8 cellular contexts compared by ENCODE assay signal in genomic region chr12:95548539-95549391, GRCh38. TPM values are rescaled to one million over a fixed set of nuclear protein-coding genes. Genes with fewer than 3 reads are reported as not detected.
DNase-seq lines count a peak whose midpoint lies in the region; ATAC-seq, FAIRE-seq and TF ChIP-seq lines count a peak whose summit lies in the region.

No MANE protein-coding gene starts in this region.

- peak overlapping the region; percentile 84 for H3K27ac Mint-ChIP-seq in activated CD4-positive, alpha-beta T cell treated with anti-CD3 and anti-CD28 coated beads, Interleukin-2, amount 10 ng/mL, durations not matched to agents 7 days and 5 days

- POLR2A ChIA-PET in AG04449 (lab: Yijun Ruan, JAX) = no interaction called here
- POLR2A ChIA-PET in activated CD4-positive, alpha-beta T cell treated with anti-CD3 and anti-CD28 coated beads, Interleukin-2, amount 10 ng/mL, durations not matched to agents 7 days and 5 days (lab: Charles Lee) = no interaction called here

- peak; percentile 40 for FAIRE-seq in HTR-8/SVneo (lab: Jason Lieb, UNC)

- H3K4me1 ChIP-seq in lower lobe of right lung = peaks cover 14% of the 10 kb centered on the region

- H3K4me1 Mint-ChIP-seq in activated CD4-positive, alpha-beta T cell treated with anti-CD3 and anti-CD28 coated beads, Interleukin-2, amount 10 ng/mL, durations not matched to agents 7 days and 5 days = peaks cover 47% of the 10 kb centered on the region

- H3K4me3 ChIP-seq in AG04449 (ENCODE audit: low read depth, low read length) = peak overlapping the region; percentile 56
- peak overlapping the region; percentile 71 for H3K4me3 ChIP-seq in lower lobe of right lung

- H3K9me3 ChIP-seq in lower lobe of right lung = peaks cover 7% of the 10 kb centered on the region

- peak overlapping the region; percentile 86 for H3K27ac ChIP-seq in lower lobe of right lung

- H3K27me3 Mint-ChIP-seq in activated CD4-positive, alpha-beta T cell treated with anti-CD3 and anti-CD28 coated beads, Interleukin-2, amount 10 ng/mL, durations not matched to agents 7 days and 5 days = peaks cover 29% of the 10 kb centered on the region

- H3K9me3 Mint-ChIP-seq in activated CD4-positive, alpha-beta T cell treated with anti-CD3 and anti-CD28 coated beads, Interleukin-2, amount 10 ng/mL, durations not matched to agents 7 days and 5 days = peaks cover 3% of the 10 kb centered on the region

- H3K36me3 ChIP-seq in lower lobe of right lung = no peaks in the 10 kb centered on the region

- H3K27me3 ChIP-seq in lower lobe of right lung (ENCODE audit: low read depth) = peaks cover 9% of the 10 kb centered on the region

- ATAC-seq in lower lobe of right lung (peak; percentile 94 to 95), HG02884 (IDR thresholded peaks at IDR 0.05; ENCODE audit: unreplicated experiment) (no peak)

- DNase-seq in AG04449 (ENCODE audit: low read depth, low spot score) (no peak), HTR-8/SVneo (ENCODE audit: insufficient read length, low spot score) (peak; percentile 62), dermis blood vessel endothelial cell (peak; percentile 58), lower lobe of right lung (peak; percentile 76), middle frontal gyrus (ENCODE audit: extremely low spot score, low spot score) (no peak)
- DNase-seq in activated CD4-positive, alpha-beta T cell treated with anti-CD3 and anti-CD28 coated beads, Interleukin-2, amount 10 ng/mL, durations not matched to agents 7 days and 5 days = peak; percentile 57
- peak; percentile 50 to 58 for DNase-seq in stimulated activated CD4-positive, alpha-beta T cell treated with anti-CD3 and anti-CD28 coated beads, Interleukin-4, amount 100 ng/mL, for 48 hours (ENCODE audit: low read depth in 2 of 2)

- no peaks in the 10 kb centered on the region for H3K36me3 Mint-ChIP-seq in activated CD4-positive, alpha-beta T cell treated with anti-CD3 and anti-CD28 coated beads, Interleukin-2, amount 10 ng/mL, durations not matched to agents 7 days and 5 days (ENCODE audit: low read depth)

- TF ChIP-seq CTCF in AG04449 (IDR thresholded peaks at IDR 0.05; ENCODE audit: insufficient read depth, low read length, missing control alignments) = no peak
- TF ChIP-seq CTCF in lower lobe of right lung (IDR thresholded peaks at IDR 0.05) = no peak

- CTCF ChIA-PET in AG04449 (lab: Yijun Ruan, JAX) = interaction anchor here (1.0 to 2.0 kb wide), 3 partner anchors 13 to 32 kb away, joined by 4 to 11 read pairs (median 4); no protein-coding TSS in a partner anchor
- CTCF ChIA-PET in activated CD4-positive, alpha-beta T cell treated with anti-CD3 and anti-CD28 coated beads, Interleukin-2, amount 10 ng/mL, durations not matched to agents 7 days and 5 days (lab: Charles Lee) = no interaction called here

- intact Hi-C loops in lower lobe of right lung (cut with DNase I) = no loop called here

- peak overlapping the region; percentile 85 for H3K4me3 Mint-ChIP-seq in activated CD4-positive, alpha-beta T cell treated with anti-CD3 and anti-CD28 coated beads, Interleukin-2, amount 10 ng/mL, durations not matched to agents 7 days and 5 days

RNA-seq across cellular contexts. Expression of gene USP44, which starts 2.5 kb away (rescaled TPM):
- total RNA-seq in activated CD4-positive, alpha-beta T cell treated with anti-CD3 and anti-CD28 coated beads, Interleukin-2, amount 10 ng/mL, durations not matched to agents 7 days and 5 days = 1 to 10 TPM; 2.9 to 3.7 TPM
- 3.4 and 5.4 TPM in 2 replicates for total RNA-seq in dermis blood vessel endothelial cell
- total RNA-seq in lower lobe of right lung = 17.8 TPM

Comparison
In these comparisons a context has a peak if more than half of its experiments do, and no peak if none do; other contexts are left out.
1. DNase-seq: peak in HTR-8/SVneo (single experiment), activated CD4-positive, alpha-beta T cell treated with anti-CD3 and anti-CD28 coated beads, Interleukin-2, amount 10 ng/mL, durations not matched to agents 7 days and 5 days (single experiment), dermis blood vessel endothelial cell (single experiment), lower lobe of right lung (single experiment) and stimulated activated CD4-positive, alpha-beta T cell treated with anti-CD3 and anti-CD28 coated beads, Interleukin-4, amount 100 ng/mL, for 48 hours (2 of 2); none in AG04449 (single experiment) and middle frontal gyrus (single experiment).